12 cellular contexts compared by ENCODE assay signal in the genomic region with DNA sequence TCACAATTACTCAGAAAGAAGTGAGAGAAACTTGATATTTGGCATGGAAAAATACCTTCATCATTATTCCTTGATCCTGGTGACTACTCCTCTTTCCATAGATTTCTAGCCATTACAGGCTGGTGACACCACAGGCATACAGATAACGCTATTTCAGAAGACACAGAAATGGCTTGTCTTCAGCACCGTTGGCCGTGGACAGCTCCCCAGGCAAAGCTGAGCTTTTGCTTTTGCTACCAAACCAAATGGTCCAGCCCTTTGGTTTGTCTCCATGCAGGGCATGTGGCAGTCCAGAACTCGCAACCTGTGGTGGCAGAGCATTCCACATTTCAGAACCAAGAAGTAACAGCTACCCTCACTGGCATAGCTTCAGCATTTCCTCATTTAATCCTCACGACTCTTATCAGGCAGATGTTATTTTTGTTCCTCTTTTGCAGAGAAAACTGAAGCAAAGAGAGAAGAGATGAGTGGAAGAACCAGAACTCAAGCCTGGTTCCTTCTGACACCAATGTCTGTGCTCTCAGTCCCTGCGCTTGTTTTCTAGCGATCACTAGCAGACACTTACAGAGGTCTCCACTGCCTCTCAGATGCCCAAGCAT. TPM values are rescaled to one million over a fixed set of nuclear protein-coding genes. Genes with fewer than 3 reads are reported as not detected.
DNase-seq lines count a peak whose midpoint lies in the region; FAIRE-seq and TF ChIP-seq lines count a peak whose summit lies in the region.
"Had no signal": no experiment of that assay in that cellular context is flagged by ENCODE, and none has a peak within 500 bp of the region (broad histone marks: within the 10 kb centered on the region; RNA-seq: fewer than 3 reads in every experiment).

No MANE protein-coding gene starts in this region.

- peaks cover 6% of the 10 kb centered on the region for H3K36me3 Mint-ChIP-seq in MCF 10A (ENCODE audit: insufficient read depth, unreplicated experiment)
- H3K36me3 Mint-ChIP-seq: IgD-negative memory B cell had no signal

- POLR2A ChIA-PET in MCF 10A (lab: Yijun Ruan, JAX), result no interaction called here
- POLR2A ChIA-PET in GM10248 (lab: Yijun Ruan, JAX), result no interaction called here

- H3K4me1 ChIP-seq in mammary epithelial cell (ENCODE audit: insufficient read depth, low read length) (no peaks in the 10 kb centered on the region), SJCRH30 (no peaks in the 10 kb centered on the region), small intestine (ENCODE audit: control insufficient read depth in 2 of 2, insufficient read depth in 1 of 2, low read depth in 1 of 2, low read length in 1 of 2) (no peaks in the 10 kb centered on the region)
- H3K4me1 ChIP-seq: heart right ventricle had no signal

- H3K9ac ChIP-seq in mammary epithelial cell (ENCODE audit: insufficient read depth, low read length), result no peak overlapping the region

- in situ Hi-C loops in mammary epithelial cell (cut with MboI; ENCODE audit: low sequenced_read_pairs in 2 of 2), result no loop called here

- no peak overlapping the region for H3K4me3 Mint-ChIP-seq in MCF 10A (ENCODE audit: unreplicated experiment)
- H3K4me3 Mint-ChIP-seq: IgD-negative memory B cell had no signal

- H3K27me3 Mint-ChIP-seq in MCF 10A (ENCODE audit: insufficient read depth, unreplicated experiment), result no peaks in the 10 kb centered on the region
- H3K27me3 Mint-ChIP-seq: IgD-negative memory B cell had no signal

- no peak for FAIRE-seq in small intestine (lab: Jason Lieb, UNC)

- peaks cover 42% of the 10 kb centered on the region for H3K9me3 Mint-ChIP-seq in MCF 10A (ENCODE audit: unreplicated experiment)

- H3K4me3 ChIP-seq in mammary epithelial cell (replicated peaks in 1 of 3; ENCODE audit: insufficient read depth in 1 of 3, low read depth in 2 of 3, low read length in 3 of 3) (no peak overlapping the region), SJCRH30 (no peak overlapping the region), small intestine (ENCODE audit: low read depth in 1 of 2, low read length in 2 of 2) (no peak overlapping the region)
- H3K4me3 ChIP-seq: heart right ventricle had no signal

- H3K79me2 ChIP-seq in mammary epithelial cell (ENCODE audit: insufficient read depth, low read length), result no peaks in the 10 kb centered on the region

- DNase-seq in MCF 10A (ENCODE audit: unreplicated experiment), result peak; percentile 0
- no peak for DNase-seq in mammary epithelial cell
- peak; percentile 31 to 47 for DNase-seq in SJCRH30
- DNase-seq in globus pallidus (ENCODE audit: low spot score), result peak; percentile 1
- peak; percentile 43 for DNase-seq in stimulated activated CD8-positive, alpha-beta memory T cell treated with anti-CD3 and anti-CD28 coated beads, Interleukin-4, amount 100 ng/mL, for 48 hours
- no peak for DNase-seq in GOT3 (lab: John Stamatoyannopoulos, UW)
- no peak for DNase-seq in small intestine
- DNase-seq in GM10248 (ENCODE audit: extremely low spot score), result no peak
- DNase-seq: anterior cingulate cortex, heart right ventricle had no signal

- H3K27ac Mint-ChIP-seq in MCF 10A (ENCODE audit: low read depth, unreplicated experiment), result no peak overlapping the region
- H3K27ac Mint-ChIP-seq: IgD-negative memory B cell had no signal

- no peak overlapping the region for H3K4me2 ChIP-seq in mammary epithelial cell (ENCODE audit: insufficient read depth, low read depth, low read length)

- no peak overlapping the region for H2AFZ ChIP-seq in mammary epithelial cell (ENCODE audit: low read depth, low read length)

- H3K4me1 Mint-ChIP-seq in MCF 10A (ENCODE audit: insufficient read depth, unreplicated experiment), result no peaks in the 10 kb centered on the region
- H3K4me1 Mint-ChIP-seq: IgD-negative memory B cell had no signal

- dilution Hi-C loops in mammary epithelial cell (cut with HindIII; ENCODE audit: low sequenced_read_pairs), result no loop called here

- H3K9me3 ChIP-seq in mammary epithelial cell (replicated peaks; ENCODE audit: insufficient read depth, low read length) (peaks cover 9% of the 10 kb centered on the region), SJCRH30 (replicated peaks) (no peaks in the 10 kb centered on the region), small intestine (ENCODE audit: control insufficient read depth, low read depth) (no peaks in the 10 kb centered on the region)

- H3K36me3 ChIP-seq in mammary epithelial cell (ENCODE audit: insufficient read depth, low read length) (no peaks in the 10 kb centered on the region), SJCRH30 (no peaks in the 10 kb centered on the region), small intestine (ENCODE audit: control insufficient read depth in 2 of 2, insufficient read depth in 2 of 2, low read length in 2 of 2) (no peaks in the 10 kb centered on the region)
- H3K36me3 ChIP-seq: heart right ventricle had no signal

- 66% methylated on average over 7 of the region's 7 CpGs for WGBS in mammary epithelial cell (ENCODE audit: low coverage, missing lambda C conversion rate)
- 65 to 78% (median 71%) methylated on average over 7 of the region's 7 CpGs for WGBS in small intestine, 3 donors

- BruUV-seq in MCF 10A (replicated peaks; lab: Mats Ljungman, UMichigan) (no TSS peak), mammary epithelial cell (replicated peaks; lab: Mats Ljungman, UMichigan) (no TSS peak)

- intact Hi-C loops in MCF 10A (cut with micrococcal nuclease), result no loop called here
- intact Hi-C loops in mammary epithelial cell (cut with micrococcal nuclease), result no loop called here

- H4K20me1 ChIP-seq in mammary epithelial cell (ENCODE audit: insufficient read depth, low read length), result no peaks in the 10 kb centered on the region

- H3K27me3 ChIP-seq in mammary epithelial cell (ENCODE audit: insufficient read depth, low read length) (no peaks in the 10 kb centered on the region), SJCRH30 (no peaks in the 10 kb centered on the region), small intestine (ENCODE audit: control insufficient read depth in 2 of 2, insufficient read depth in 2 of 2, low read length in 2 of 2) (no peaks in the 10 kb centered on the region)

- CTCF ChIA-PET in MCF 10A (lab: Yijun Ruan, JAX), result no interaction called here
- CTCF ChIA-PET in mammary epithelial cell (lab: Charles Lee; ENCODE audit: low non-redundant PET), result no interaction called here
- CTCF ChIA-PET in GM10248 (lab: Yijun Ruan, JAX), result interaction anchor here (0.8 kb wide), 1 partner anchor 12 kb away, joined by 3 read pairs; no protein-coding TSS in a partner anchor

- H3K27ac ChIP-seq in mammary epithelial cell (ENCODE audit: insufficient read depth, low read depth, low read length) (no peak overlapping the region), SJCRH30 (no peak overlapping the region), small intestine (ENCODE audit: low read depth in 1 of 2, low read length in 1 of 2) (no peak overlapping the region)
- H3K27ac ChIP-seq: heart right ventricle had no signal

- TF ChIP-seq CTCF in MCF 10A (IDR thresholded peaks at IDR 0.05; ENCODE audit: unreplicated experiment) (no peak), mammary epithelial cell (conservative IDR thresholded peaks at IDR 0.05 in 1 of 2, IDR thresholded peaks at IDR 0.05 in 1 of 2; ENCODE audit: extremely low read depth in 1 of 2, insufficient read depth in 1 of 2, low read depth in 1 of 2, low read length in 2 of 2) (no peak), GM10248 (IDR thresholded peaks at IDR 0.05; ENCODE audit: control extremely low read depth, extremely low read depth, low read depth, missing control alignments) (no peak)

RNA-seq across cellular contexts. Expression of gene HS3ST4, which starts 55.5 kb away (rescaled TPM):
- total RNA-seq in MCF 10A (2022) (not detected in 2 replicates), mammary epithelial cell (not detected)
- polyA plus RNA-seq in mammary epithelial cell (not detected), small intestine (under 1 TPM in 1 of 3 donors, not detected in 2; 0.04 TPM)
- not detected for polyA minus RNA-seq in mammary epithelial cell
- not detected in 2 replicates for total RNA-seq in SJCRH30 (2014; rRNA removed; shearing (Covaris generic))
- total RNA-seq: heart right ventricle, NCI-H460 had no signal
- polyA plus RNA-seq: IgD-negative memory B cell had no signal

Comparison
In these comparisons a context has a peak if more than half of its experiments do, and no peak if none do; other contexts are left out.
1. DNase-seq: peak in MCF 10A (single experiment), SJCRH30 (2 of 2), globus pallidus (single experiment) and stimulated activated CD8-positive, alpha-beta memory T cell treated with anti-CD3 and anti-CD28 coated beads, Interleukin-4, amount 100 ng/mL, for 48 hours (single experiment); none in mammary epithelial cell (single experiment), GOT3 (single experiment), small intestine (single experiment) and GM10248 (single experiment).